Comparison of ENCODE assay signal across 8 cellular contexts in the genomic region with DNA sequence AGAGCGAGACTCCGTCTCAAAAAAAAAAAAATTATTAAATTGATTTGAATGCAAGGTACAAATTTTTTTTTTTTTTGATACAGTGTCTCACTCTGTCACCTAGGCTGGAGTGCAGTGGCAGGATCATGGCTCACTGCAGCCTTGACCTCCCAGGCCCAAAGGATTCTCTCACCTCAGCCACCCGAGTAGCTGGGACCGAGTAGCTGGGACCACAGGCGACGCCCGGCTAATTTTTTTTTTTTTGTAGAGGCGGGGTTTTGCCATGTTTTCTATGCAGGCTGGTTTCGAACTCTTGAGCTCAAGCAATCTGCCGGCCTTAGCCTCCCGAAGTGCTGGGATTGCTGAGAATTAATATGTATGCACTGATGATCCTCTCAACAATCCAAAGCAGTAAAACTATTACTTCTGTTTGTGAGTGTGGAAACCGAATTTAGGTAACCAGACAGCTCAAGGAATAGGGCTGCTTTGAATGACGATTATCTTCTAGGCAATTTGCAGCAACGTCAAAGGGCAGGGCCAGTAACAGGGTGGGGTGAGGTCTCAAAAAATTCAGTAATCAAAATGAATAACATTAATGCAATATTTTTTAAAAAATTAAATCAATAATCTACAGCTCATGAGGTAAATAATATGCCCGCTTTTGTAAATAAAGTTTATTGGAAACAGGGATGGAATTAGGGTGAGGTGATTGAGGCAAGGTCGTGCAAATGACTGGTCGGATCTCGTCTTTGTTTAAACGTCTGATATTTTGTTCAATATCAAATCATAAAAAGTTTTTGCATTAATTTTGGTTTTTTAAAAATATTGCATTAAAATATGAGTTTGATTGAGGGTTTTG. TPM values are rescaled to one million over a fixed set of nuclear protein-coding genes. Genes with fewer than 3 reads are reported as not detected.
A peak's percentile ranks its signal among the peaks of the same experiment; 100 is the strongest.
DNase-seq lines count a peak whose midpoint lies in the region; ATAC-seq and TF ChIP-seq lines count a peak whose summit lies in the region.

No MANE protein-coding gene starts in this region.

- H2AFZ ChIP-seq in PC-9 (peak overlapping the region; percentile 100), osteoblast (ENCODE audit: low read length) (peak overlapping the region; percentile 97)

- H3K36me3 ChIP-seq in PC-9 (ENCODE audit: low read depth) (no peaks in the 10 kb centered on the region), endocrine pancreas (ENCODE audit: control insufficient read depth, insufficient read depth, low read length) (no peaks in the 10 kb centered on the region), osteoblast (ENCODE audit: insufficient read depth, low read length) (no peaks in the 10 kb centered on the region)

- CTCF ChIA-PET in PC-9 (lab: Charles Lee) = interaction anchor here (0.6 to 2.4 kb wide), 5 partner anchors 33 to 909 kb away, joined by 3 to 17 read pairs (median 4); no protein-coding TSS in a partner anchor

- H3K27me3 ChIP-seq in PC-9 (ENCODE audit: insufficient read depth, low read depth) (no peaks in the 10 kb centered on the region), endocrine pancreas (ENCODE audit: control insufficient read depth, insufficient read depth, low read length) (no peaks in the 10 kb centered on the region), osteoblast (ENCODE audit: insufficient read depth, low read length) (no peaks in the 10 kb centered on the region)

- H3K9me3 ChIP-seq in PC-9 (ENCODE audit: insufficient read depth, low read depth) (no peaks in the 10 kb centered on the region), endocrine pancreas (ENCODE audit: control insufficient read depth, low read length) (no peaks in the 10 kb centered on the region), osteoblast (ENCODE audit: low read depth, low read length) (no peaks in the 10 kb centered on the region)

- peak overlapping the region; percentile 99 for H3K4me3 ChIP-seq in PC-9
- H3K4me3 ChIP-seq in endocrine pancreas (ENCODE audit: control insufficient read depth, insufficient read depth, low read length) = peak overlapping the region; percentile 59
- H3K4me3 ChIP-seq in osteoblast (ENCODE audit: insufficient read depth, low read length) = peak overlapping the region; percentile 93

- no TSS peak for BruUV-seq in PC-9 (replicated peaks; lab: Mats Ljungman, UMichigan)

- intact Hi-C loops in PC-9 (cut with micrococcal nuclease; ENCODE audit: unreplicated experiment) = loop anchor here (5.0 kb wide), 1 partner anchor 126 kb away; the partner anchor contains the start of gene PSMB2

- no peak for ATAC-seq in HG03108 (IDR thresholded peaks at IDR 0.05; ENCODE audit: unreplicated experiment)

- no peaks in the 10 kb centered on the region for H3K9me2 ChIP-seq in PC-9 (ENCODE audit: insufficient read depth)

- POLR2A ChIA-PET in PC-9 (lab: Charles Lee; ENCODE audit: unreplicated experiment) = interaction anchor here (0.6 to 0.9 kb wide), 6 partner anchors 11 to 909 kb away, joined by 3 to 16 read pairs (median 4); partner anchors contain the start of gene SMIM12

- H4K20me1 ChIP-seq in PC-9 (ENCODE audit: insufficient read depth) (no peaks in the 10 kb centered on the region), osteoblast (ENCODE audit: insufficient read depth, low read length) (no peaks in the 10 kb centered on the region)

- DNase-seq in DMS79 treated with DMSO at 0.1 percent for 48 hours (lab: John Stamatoyannopoulos, UW) (peak; percentile 42), DMS79 (lab: John Stamatoyannopoulos, UW) (no peak), PC-9 (no peak), osteoblast (ENCODE audit: insufficient read length, low spot score, missing footprints) (peak; percentile 44), NCI-H2029 treated with DMSO at 0.1 percent for 48 hours (lab: John Stamatoyannopoulos, UW) (no peak), CD1c-positive myeloid dendritic cell (ENCODE audit: extremely low spot score) (no peak)

- H3K4me2 ChIP-seq in PC-9 (peak overlapping the region; percentile 84), osteoblast (ENCODE audit: insufficient read depth, low read length) (peak overlapping the region; percentile 86)

- H3K4me1 ChIP-seq in PC-9 (replicated peaks; ENCODE audit: insufficient read depth) (peaks cover 5% of the 10 kb centered on the region; the same call in 1 of the 2 replicates), endocrine pancreas (ENCODE audit: control insufficient read depth, insufficient read depth, low read length) (no peaks in the 10 kb centered on the region), osteoblast (ENCODE audit: insufficient read depth, low read length) (peaks cover 9% of the 10 kb centered on the region)

- TF ChIP-seq CTCF in PC-9 (conservative IDR thresholded peaks at IDR 0.05) (no peak), osteoblast (IDR thresholded peaks at IDR 0.05; ENCODE audit: extremely low read depth, low read depth, low read length) (no peak)

- H3K27ac ChIP-seq in PC-9 (no peak overlapping the region), osteoblast (ENCODE audit: low read depth, low read length) (peak overlapping the region; percentile 73)

- peaks cover 13% of the 10 kb centered on the region for H3K79me2 ChIP-seq in PC-9 (ENCODE audit: low read depth)
- H3K79me2 ChIP-seq in osteoblast (ENCODE audit: insufficient read depth, low read length) = peaks cover 22% of the 10 kb centered on the region

- peaks cover 4% of the 10 kb centered on the region; the same call in 1 of the 2 replicates for H3F3A ChIP-seq in PC-9 (ENCODE audit: insufficient read depth, low read depth)

- peak overlapping the region; percentile 77 for H3K9ac ChIP-seq in endocrine pancreas (ENCODE audit: control insufficient read depth, insufficient read depth, low read length)

RNA-seq across cellular contexts. Expression of gene CLSPN, which starts 1.2 kb away (rescaled TPM):
- total RNA-seq in PC-9 (2021) = 18.9 and 26.7 TPM in 2 replicates
- 1.8 and 2.9 TPM in 2 replicates for total RNA-seq in osteoblast

RNA-seq across cellular contexts. Expression of gene AGO4, which starts 39.2 kb away (rescaled TPM):
- total RNA-seq in PC-9 (2021) (12.4 and 12.9 TPM in 2 replicates), osteoblast (22.1 and 23.2 TPM in 2 replicates)

RNA-seq across cellular contexts. Expression of gene C1orf216, which starts 49.9 kb away (rescaled TPM):
- total RNA-seq in PC-9 (2021) (7.6 and 9.9 TPM in 2 replicates), osteoblast (25.3 and 26.8 TPM in 2 replicates)

Comparison
In these comparisons a context has a peak if more than half of its experiments do, and no peak if none do; other contexts are left out.
1. DNase-seq: peak in DMS79 treated with DMSO at 0.1 percent for 48 hours (single experiment) and osteoblast (single experiment); none in DMS79 (single experiment), PC-9 (0 of 2), NCI-H2029 treated with DMSO at 0.1 percent for 48 hours (single experiment) and CD1c-positive myeloid dendritic cell (single experiment).
2. Peak in every context shown above with its lines, with median percentiles within 50 percentile points of each other: H3K4me3 ChIP-seq.